Comparison of ENCODE assay signal across 6 cellular contexts in the genomic region with DNA sequence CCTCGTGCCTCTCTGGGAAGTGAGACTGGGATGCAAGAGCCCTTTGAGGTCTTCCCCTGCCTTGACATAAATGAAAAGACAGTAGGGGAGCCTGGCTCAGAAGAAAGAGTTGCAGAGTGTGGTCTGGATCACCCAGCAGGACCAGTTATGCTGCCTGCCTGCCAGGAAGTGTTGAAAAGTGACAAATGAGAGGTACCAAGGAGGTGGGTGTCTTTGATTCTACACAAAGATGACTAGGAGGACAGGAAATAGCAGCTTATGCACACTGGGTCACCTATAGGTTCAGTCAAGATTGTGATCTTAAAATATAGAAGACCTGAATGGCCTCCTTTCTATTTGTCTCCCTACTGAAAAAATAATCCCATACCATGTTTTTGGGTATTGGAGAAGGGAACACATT.
A peak's percentile ranks its signal among the peaks of the same experiment; 100 is the strongest.
DNase-seq lines count a peak whose midpoint lies in the region; ATAC-seq and TF ChIP-seq lines count a peak whose summit lies in the region.
"Not testable (repeated sequence)": the region's sequence is repeated elsewhere in the genome, so short reads cannot be mapped to it uniquely, and the experiment has no call there.

No MANE protein-coding gene starts in this region.

- H3K27ac ChIP-seq in DND-41 (ENCODE audit: low read length): not testable (repeated sequence)

- not testable (repeated sequence) for H3K36me3 Mint-ChIP-seq in activated CD4-positive, alpha-beta T cell treated with anti-CD3 and anti-CD28 coated beads for 36 hours (ENCODE audit: low read depth); activated T-helper 1 cell treated with anti-CD3 and anti-CD28 coated beads, Interleukin-12 subunit alpha, Interleukin-12 subunit beta, Interleukin-2, Interleukin-4 antibody, amounts not matched to agents 30 ng/mL and 10 ng/mL and 1 ng/mL, durations not matched to agents 14 hours and 24 hours and 36 hours (ENCODE audit: low read depth); activated naive CD8-positive, alpha-beta T cell treated with anti-CD3 and anti-CD28 coated beads, Interleukin-2, amount 50 U/mL, for 24 hours (ENCODE audit: low read depth); memory B cell; stimulated activated effector memory CD8-positive, alpha-beta T cell treated with anti-CD3 and anti-CD28 coated beads, Interleukin-12 subunit alpha, Interleukin-12 subunit beta, amount 100 ng/mL, for 72 hours

- H3K9ac ChIP-seq in DND-41 (ENCODE audit: low read depth, low read length): not testable (repeated sequence)

- not testable (repeated sequence) for H3K27me3 ChIP-seq in DND-41 (ENCODE audit: insufficient read depth, low read length, poor library complexity)

- H3K4me3 ChIP-seq in DND-41 (ENCODE audit: low read depth in 1 of 2, low read length in 2 of 2): not testable (repeated sequence)

- H3K79me2 ChIP-seq in DND-41 (ENCODE audit: insufficient read depth, low read length): not testable (repeated sequence)

- H3K36me3 ChIP-seq in DND-41 (ENCODE audit: insufficient read depth, low read length): not testable (repeated sequence)

- not testable (repeated sequence) for H3K4me3 Mint-ChIP-seq in activated CD4-positive, alpha-beta T cell treated with anti-CD3 and anti-CD28 coated beads for 36 hours; activated naive CD8-positive, alpha-beta T cell treated with anti-CD3 and anti-CD28 coated beads, Interleukin-2, amount 50 U/mL, for 24 hours; memory B cell; stimulated activated effector memory CD8-positive, alpha-beta T cell treated with anti-CD3 and anti-CD28 coated beads, Interleukin-12 subunit alpha, Interleukin-12 subunit beta, amount 100 ng/mL, for 72 hours
- H3K4me3 Mint-ChIP-seq in activated T-helper 1 cell treated with anti-CD3 and anti-CD28 coated beads, Interleukin-12 subunit alpha, Interleukin-12 subunit beta, Interleukin-2, Interleukin-4 antibody, amounts not matched to agents 30 ng/mL and 10 ng/mL and 1 ng/mL, durations not matched to agents 14 hours and 24 hours and 36 hours: peak overlapping the region; percentile 49

- intact Hi-C loops in activated CD4-positive, alpha-beta T cell treated with anti-CD3 and anti-CD28 coated beads for 36 hours (cut with DNase I, micrococcal nuclease); activated T-helper 1 cell treated with anti-CD3 and anti-CD28 coated beads, Interleukin-12 subunit alpha, Interleukin-12 subunit beta, Interleukin-2, Interleukin-4 antibody, amounts not matched to agents 30 ng/mL and 10 ng/mL and 1 ng/mL, durations not matched to agents 14 hours and 24 hours and 36 hours (cut with micrococcal nuclease): not testable (repeated sequence)

- H3K9me3 ChIP-seq in DND-41 (ENCODE audit: insufficient read depth, low read length, severe bottlenecking): not testable (repeated sequence)

- not testable (repeated sequence) for H4K20me1 ChIP-seq in DND-41 (ENCODE audit: insufficient read depth, low read length)

- POLR2A ChIA-PET in activated CD4-positive, alpha-beta T cell treated with anti-CD3 and anti-CD28 coated beads for 36 hours (lab: Charles Lee): not testable (repeated sequence)

- H3K4me1 Mint-ChIP-seq in activated CD4-positive, alpha-beta T cell treated with anti-CD3 and anti-CD28 coated beads for 36 hours; activated T-helper 1 cell treated with anti-CD3 and anti-CD28 coated beads, Interleukin-12 subunit alpha, Interleukin-12 subunit beta, Interleukin-2, Interleukin-4 antibody, amounts not matched to agents 30 ng/mL and 10 ng/mL and 1 ng/mL, durations not matched to agents 14 hours and 24 hours and 36 hours (ENCODE audit: low read depth); activated naive CD8-positive, alpha-beta T cell treated with anti-CD3 and anti-CD28 coated beads, Interleukin-2, amount 50 U/mL, for 24 hours; memory B cell; stimulated activated effector memory CD8-positive, alpha-beta T cell treated with anti-CD3 and anti-CD28 coated beads, Interleukin-12 subunit alpha, Interleukin-12 subunit beta, amount 100 ng/mL, for 72 hours: not testable (repeated sequence)

- CTCF ChIA-PET in activated CD4-positive, alpha-beta T cell treated with anti-CD3 and anti-CD28 coated beads for 36 hours (lab: Charles Lee): not testable (repeated sequence)

- TF ChIP-seq CTCF in DND-41 (IDR thresholded peaks at IDR 0.05; ENCODE audit: borderline replicate concordance, extremely low read depth, low read length, poor library complexity, severe bottlenecking): not testable (repeated sequence)

- H3K4me1 ChIP-seq in DND-41 (ENCODE audit: insufficient read depth, low read length): not testable (repeated sequence)

- 0 out of 3 replicates have a peak, but pooled peaks have one; percentile 40 for ATAC-seq in DND-41 (ENCODE audit: insufficient read depth, low read depth)
- ATAC-seq in activated CD4-positive, alpha-beta T cell treated with anti-CD3 and anti-CD28 coated beads for 36 hours: peak; percentile 68
- ATAC-seq in activated naive CD8-positive, alpha-beta T cell treated with anti-CD3 and anti-CD28 coated beads, Interleukin-2, amount 50 U/mL, for 24 hours: peak; percentile 61
- not testable (repeated sequence) for ATAC-seq in memory B cell (ENCODE audit: low read depth)
- ATAC-seq in stimulated activated effector memory CD8-positive, alpha-beta T cell treated with anti-CD3 and anti-CD28 coated beads, Interleukin-12 subunit alpha, Interleukin-12 subunit beta, amount 100 ng/mL, for 72 hours: peak; percentile 86

- H3K27ac Mint-ChIP-seq in activated CD4-positive, alpha-beta T cell treated with anti-CD3 and anti-CD28 coated beads for 36 hours; activated naive CD8-positive, alpha-beta T cell treated with anti-CD3 and anti-CD28 coated beads, Interleukin-2, amount 50 U/mL, for 24 hours; stimulated activated effector memory CD8-positive, alpha-beta T cell treated with anti-CD3 and anti-CD28 coated beads, Interleukin-12 subunit alpha, Interleukin-12 subunit beta, amount 100 ng/mL, for 72 hours: not testable (repeated sequence)
- H3K27ac Mint-ChIP-seq in activated T-helper 1 cell treated with anti-CD3 and anti-CD28 coated beads, Interleukin-12 subunit alpha, Interleukin-12 subunit beta, Interleukin-2, Interleukin-4 antibody, amounts not matched to agents 30 ng/mL and 10 ng/mL and 1 ng/mL, durations not matched to agents 14 hours and 24 hours and 36 hours: peak overlapping the region; percentile 79
- H3K27ac Mint-ChIP-seq in memory B cell: peak overlapping the region; percentile 17

- not testable (repeated sequence) for H3K9me3 Mint-ChIP-seq in activated CD4-positive, alpha-beta T cell treated with anti-CD3 and anti-CD28 coated beads for 36 hours (ENCODE audit: low read depth); activated T-helper 1 cell treated with anti-CD3 and anti-CD28 coated beads, Interleukin-12 subunit alpha, Interleukin-12 subunit beta, Interleukin-2, Interleukin-4 antibody, amounts not matched to agents 30 ng/mL and 10 ng/mL and 1 ng/mL, durations not matched to agents 14 hours and 24 hours and 36 hours; activated naive CD8-positive, alpha-beta T cell treated with anti-CD3 and anti-CD28 coated beads, Interleukin-2, amount 50 U/mL, for 24 hours; memory B cell; stimulated activated effector memory CD8-positive, alpha-beta T cell treated with anti-CD3 and anti-CD28 coated beads, Interleukin-12 subunit alpha, Interleukin-12 subunit beta, amount 100 ng/mL, for 72 hours

- not testable (repeated sequence) for DNase-seq in DND-41; activated CD4-positive, alpha-beta T cell treated with anti-CD3 and anti-CD28 coated beads for 36 hours; activated T-helper 1 cell treated with anti-CD3 and anti-CD28 coated beads, Interleukin-12 subunit alpha, Interleukin-12 subunit beta, Interleukin-2, Interleukin-4 antibody, amounts not matched to agents 30 ng/mL and 10 ng/mL and 1 ng/mL, durations not matched to agents 14 hours and 24 hours and 36 hours (ENCODE audit: low spot score); activated naive CD8-positive, alpha-beta T cell treated with anti-CD3 and anti-CD28 coated beads, Interleukin-2, amount 50 U/mL, for 24 hours; memory B cell (ENCODE audit: low spot score in 2 of 2); stimulated activated effector memory CD8-positive, alpha-beta T cell treated with anti-CD3 and anti-CD28 coated beads, Interleukin-12 subunit alpha, Interleukin-12 subunit beta, amount 100 ng/mL, for 72 hours (ENCODE audit: low spot score in 2 of 2)

- not testable (repeated sequence) for H3K4me2 ChIP-seq in DND-41 (ENCODE audit: insufficient read depth, low read length)

- H3K27me3 Mint-ChIP-seq in activated CD4-positive, alpha-beta T cell treated with anti-CD3 and anti-CD28 coated beads for 36 hours; activated T-helper 1 cell treated with anti-CD3 and anti-CD28 coated beads, Interleukin-12 subunit alpha, Interleukin-12 subunit beta, Interleukin-2, Interleukin-4 antibody, amounts not matched to agents 30 ng/mL and 10 ng/mL and 1 ng/mL, durations not matched to agents 14 hours and 24 hours and 36 hours (ENCODE audit: insufficient read depth); activated naive CD8-positive, alpha-beta T cell treated with anti-CD3 and anti-CD28 coated beads, Interleukin-2, amount 50 U/mL, for 24 hours; memory B cell: not testable (repeated sequence)

- not testable (repeated sequence) for H2AFZ ChIP-seq in DND-41 (ENCODE audit: low read depth, low read length)
